In genomic region chr6:104860221-104860620, GRCh38 we compare ENCODE assay signal across 8 cellular contexts. TPM values are rescaled to one million over a fixed set of nuclear protein-coding genes. Genes with fewer than 3 reads are reported as not detected.
DNase-seq lines count a peak whose midpoint lies in the region; ATAC-seq and TF ChIP-seq lines count a peak whose summit lies in the region.

No MANE protein-coding gene starts in this region.

- no peaks in the 10 kb centered on the region for H3K27me3 ChIP-seq in BE2C
- H3K27me3 ChIP-seq in colonic mucosa = no peaks in the 10 kb centered on the region

- intact Hi-C loops in colonic mucosa (cut with DNase I) = no loop called here

- H3K36me3 ChIP-seq in BE2C = peaks cover 3% of the 10 kb centered on the region; the same call in 1 of the 2 replicates
- H3K36me3 ChIP-seq in KOPT-K1 (ENCODE audit: insufficient read depth, low read length) = 0 out of 2 replicates have a peak, but pooled peaks cover 6% of the 10 kb centered on the region
- H3K36me3 ChIP-seq in colonic mucosa = no peaks in the 10 kb centered on the region

- H3K4me1 ChIP-seq in BE2C (peaks cover 3% of the 10 kb centered on the region; the same call in 1 of the 2 replicates), colonic mucosa (peaks cover 4% of the 10 kb centered on the region)

- H3K9me3 ChIP-seq in BE2C (no peaks in the 10 kb centered on the region), KOPT-K1 (ENCODE audit: insufficient read depth, low read length, poor library complexity, severe bottlenecking) (no peaks in the 10 kb centered on the region), colonic mucosa (no peaks in the 10 kb centered on the region)

- TF ChIP-seq CTCF in BE2C (IDR thresholded peaks at IDR 0.05; ENCODE audit: low read depth, low read length) = no peak
- no peak for TF ChIP-seq CTCF in colonic mucosa (IDR thresholded peaks at IDR 0.05)
- TF ChIP-seq CTCF in nephron progenitor cell (IDR thresholded peaks at IDR 0.05) = no peak

- DNase-seq in BE2C = no peak
- DNase-seq in colonic mucosa = no peak
- no peak for DNase-seq in nephron progenitor cell
- DNase-seq in mucosa of gallbladder (ENCODE audit: low spot score) = no peak
- no peak for DNase-seq in HK-2 (ENCODE audit: unreplicated experiment)
- no peak for DNase-seq in NCI-H2029 (lab: John Stamatoyannopoulos, UW)

- peaks cover 11% of the 10 kb centered on the region for H3K4me1 Mint-ChIP-seq in nephron progenitor cell

- no peaks in the 10 kb centered on the region for H3K36me3 Mint-ChIP-seq in nephron progenitor cell (ENCODE audit: low read depth)

- ATAC-seq in HG03378 (IDR thresholded peaks at IDR 0.05; ENCODE audit: unreplicated experiment) = no peak

- H3K27ac ChIP-seq in KOPT-K1 (ENCODE audit: low read depth, low read length, poor library complexity, severe bottlenecking) (peak overlapping the region; percentile 83), colonic mucosa (peak overlapping the region; percentile 43)

- H3K9ac ChIP-seq in colonic mucosa (ENCODE audit: low read depth in 2 of 2, low read length in 2 of 2) = no peak overlapping the region

- no peak overlapping the region for H3K27ac Mint-ChIP-seq in nephron progenitor cell

- peaks cover 3% of the 10 kb centered on the region for H3K9me3 Mint-ChIP-seq in nephron progenitor cell

- H3K4me3 ChIP-seq in BE2C (ENCODE audit: low read depth, low read length) (peak overlapping the region; percentile 91), colonic mucosa (peak overlapping the region; percentile 90)

- H3K27me3 Mint-ChIP-seq in nephron progenitor cell (ENCODE audit: low read depth, poor library complexity) = peaks cover 9% of the 10 kb centered on the region

- H3K4me3 Mint-ChIP-seq in nephron progenitor cell = peak overlapping the region; percentile 86

RNA-seq across cellular contexts. Expression of gene HACE1, which starts 0.5 kb away (rescaled TPM):
- 8.4 TPM for polyA plus RNA-seq in BE2C (2012; ENCODE audit: insufficient read depth, insufficient read length, low read depth)
- total RNA-seq in colonic mucosa (1 to 10 TPM; 6.9 TPM), mucosa of gallbladder (9.5 TPM)
